ENCODE assay signal across 1 cellular context in genomic region chr19:3852614-3853254, GRCh38.
TF ChIP-seq lines count a peak whose summit lies in the region.

No MANE protein-coding gene starts in this region.

TF ChIP-seq in GM23338, 12 proteins besides CTCF, POLR2A, EP300 and RAD21 (continued from another document):
- TF ChIP-seq REST (IDR thresholded peaks at IDR 0.05; ENCODE audit: unreplicated experiment) (no peak), STAT1 (IDR thresholded peaks at IDR 0.05; ENCODE audit: unreplicated experiment) (no peak)
